In the genomic region with DNA sequence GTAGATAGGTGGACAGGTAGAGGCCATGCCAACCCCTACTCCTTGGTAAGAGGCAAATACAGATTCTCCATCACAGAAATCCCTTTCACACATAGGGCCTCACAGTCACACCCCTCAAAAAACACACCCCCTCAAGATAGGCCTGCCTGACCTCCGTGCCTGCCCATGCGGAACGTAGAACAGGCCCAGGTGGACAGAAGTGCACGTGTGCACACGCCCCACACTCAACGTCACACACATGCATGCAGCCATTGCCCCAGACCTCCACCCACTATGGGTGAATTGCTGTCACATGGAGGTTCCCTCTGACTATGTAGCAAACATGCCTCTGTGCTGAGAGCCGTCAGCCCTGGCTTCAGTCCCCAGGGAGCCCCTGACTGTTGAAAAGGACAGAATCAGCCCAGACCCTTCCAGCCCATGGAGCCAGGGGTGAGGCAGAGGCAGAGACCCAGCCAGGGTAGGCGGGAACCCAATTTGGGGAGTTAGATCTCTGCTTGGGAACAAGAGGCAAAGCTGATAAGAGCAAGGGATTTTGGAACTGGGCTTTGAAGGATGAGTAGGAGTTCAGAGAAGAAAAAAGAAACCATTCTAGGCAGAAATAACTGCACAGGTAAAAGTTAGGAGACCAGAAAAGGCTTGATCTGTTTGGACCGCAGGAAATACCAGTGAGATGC, we compare ENCODE assay signal across 13 cellular contexts. TPM values are rescaled to one million over a fixed set of nuclear protein-coding genes. Genes with fewer than 3 reads are reported as not detected.
"Had no signal": no experiment of that assay in that cellular context is flagged by ENCODE, and none has a peak within 500 bp of the region (broad histone marks: within the 10 kb centered on the region; RNA-seq: fewer than 3 reads in every experiment).

No MANE protein-coding gene starts in this region.

- DNase-seq: esophagus squamous epithelium, sigmoid colon had no signal

- H3K27ac Mint-ChIP-seq: activated T-helper 2 cell treated with anti-CD3 and anti-CD28 coated beads, Interferon-gamma antibody, Interleukin-2, Interleukin-4, amounts not matched to agents 10 μg/mL and 5 μg/mL and 100 μg/mL, durations not matched to agents 14 hours and 24 hours and 36 hours; neural progenitor cell; stimulated activated naive CD8-positive, alpha-beta T cell treated with anti-CD3 and anti-CD28 coated beads, Interleukin-15, amount 100 ng/mL, for 72 hours had no signal

- H3K4me3 ChIP-seq: cardiac muscle cell, esophagus squamous epithelium, neural progenitor cell, pancreas, sigmoid colon, spleen, thoracic aorta had no signal

- H3K27me3 Mint-ChIP-seq: stimulated activated naive CD8-positive, alpha-beta T cell treated with anti-CD3 and anti-CD28 coated beads, Interleukin-15, amount 100 ng/mL, for 72 hours had no signal

- H3K9me3 ChIP-seq: esophagus squamous epithelium, pancreas, sigmoid colon, spleen, thoracic aorta had no signal

- H3K27ac ChIP-seq: cardiac muscle cell, esophagus squamous epithelium, neural progenitor cell, pancreas, sigmoid colon, spleen, thoracic aorta had no signal

- H3K36me3 Mint-ChIP-seq: neural progenitor cell had no signal

- H3K36me3 ChIP-seq: cardiac muscle cell, neural progenitor cell, pancreas, thoracic aorta had no signal

- H3K9me3 Mint-ChIP-seq: activated T-helper 2 cell treated with anti-CD3 and anti-CD28 coated beads, Interferon-gamma antibody, Interleukin-2, Interleukin-4, amounts not matched to agents 10 μg/mL and 5 μg/mL and 100 μg/mL, durations not matched to agents 14 hours and 24 hours and 36 hours; neural progenitor cell; stimulated activated naive CD8-positive, alpha-beta T cell treated with anti-CD3 and anti-CD28 coated beads, Interleukin-15, amount 100 ng/mL, for 72 hours had no signal

- H3K27me3 ChIP-seq: cardiac muscle cell, neural progenitor cell, pancreas, sigmoid colon had no signal

- H3K4me1 ChIP-seq: neural progenitor cell had no signal

- H3K4me3 Mint-ChIP-seq: stimulated activated naive CD8-positive, alpha-beta T cell treated with anti-CD3 and anti-CD28 coated beads, Interleukin-15, amount 100 ng/mL, for 72 hours had no signal

RNA-seq across cellular contexts. Expression of gene CREB3L3, which starts 32.1 kb away (rescaled TPM):
- total RNA-seq: cardiac muscle cell, endothelial cell of umbilical vein, esophagus squamous epithelium, fibroblast of villous mesenchyme, lower leg skin, thoracic aorta, urinary bladder had no signal

RNA-seq across cellular contexts. Expression of gene EBI3, which starts 43.8 kb away (rescaled TPM):
- total RNA-seq: cardiac muscle cell had no signal
